ENCODE assay signal across 18 cellular contexts in genomic region chr9:94183240-94183999, GRCh38.
DNase-seq lines count a peak whose midpoint lies in the region; ATAC-seq and TF ChIP-seq lines count a peak whose summit lies in the region.
"Had no signal": no experiment of that assay in that cellular context is flagged by ENCODE, and none has a peak within 500 bp of the region (broad histone marks: within the 10 kb centered on the region; RNA-seq: fewer than 3 reads in every experiment).

No MANE protein-coding gene starts in this region.

- DNase-seq in left ventricle myocardium inferior (no peak), Right ventricle myocardium superior (no peak), naive B cell (no peak), mesendoderm (no peak)
- DNase-seq in activated naive CD8-positive, alpha-beta T cell treated with anti-CD3 and anti-CD28 coated beads for 36 hours = no peak
- no peak for DNase-seq in activated CD8-positive, alpha-beta memory T cell treated with anti-CD3 and anti-CD28 coated beads, Interleukin-2, amount 50 U/mL, for 4 hours
- DNase-seq: DMS153, kidney, MM.1S, NCI-H1436, NCI-H2171, NCI-H526 treated with DMSO at 0.1 percent for 48 hours, right cardiac atrium, T1000 had no signal

- no peaks in the 10 kb centered on the region for H3K27me3 Mint-ChIP-seq in activated naive CD8-positive, alpha-beta T cell treated with anti-CD3 and anti-CD28 coated beads for 36 hours
- no peaks in the 10 kb centered on the region for H3K27me3 Mint-ChIP-seq in naive B cell
- H3K27me3 Mint-ChIP-seq: dendritic cell treated with granulocyte-macrophage colony-stimulating factor and Interleukin-4, amounts not matched to agents 40 ng/mL and 50 ng/mL, for 4 days had no signal

- H4K5ac ChIP-seq in mesendoderm (ENCODE audit: low read length) = no peak overlapping the region

- no peak overlapping the region for H3K23ac ChIP-seq in mesendoderm (ENCODE audit: low read length)

- H3K36me3 ChIP-seq in left ventricle myocardium inferior (peaks cover 37% of the 10 kb centered on the region), mesendoderm (ENCODE audit: control insufficient read depth, insufficient read depth, low read length) (no peaks in the 10 kb centered on the region)

- peak overlapping the region; percentile 4 for H3K27ac Mint-ChIP-seq in activated naive CD8-positive, alpha-beta T cell treated with anti-CD3 and anti-CD28 coated beads for 36 hours
- H3K27ac Mint-ChIP-seq in naive B cell = peak overlapping the region in 5 of 6 donors; percentile 3 to 95 (median 61)
- H3K27ac Mint-ChIP-seq: dendritic cell treated with granulocyte-macrophage colony-stimulating factor and Interleukin-4, amounts not matched to agents 40 ng/mL and 50 ng/mL, for 4 days had no signal

- H2BK5ac ChIP-seq in mesendoderm (ENCODE audit: low read length) = no peak overlapping the region

- no peak overlapping the region for H3K4me3 Mint-ChIP-seq in activated naive CD8-positive, alpha-beta T cell treated with anti-CD3 and anti-CD28 coated beads for 36 hours
- no peak overlapping the region for H3K4me3 Mint-ChIP-seq in naive B cell
- H3K4me3 Mint-ChIP-seq: CD14-positive monocyte; dendritic cell treated with granulocyte-macrophage colony-stimulating factor and Interleukin-4, amounts not matched to agents 40 ng/mL and 50 ng/mL, for 4 days had no signal

- peaks cover 10% of the 10 kb centered on the region for H3K79me2 ChIP-seq in mesendoderm (ENCODE audit: control insufficient read depth, insufficient read depth, low read length)

- peaks cover 8% of the 10 kb centered on the region for H3K79me1 ChIP-seq in mesendoderm (ENCODE audit: low read length)

- H3K4me2 ChIP-seq in mesendoderm (ENCODE audit: low read length) = no peak overlapping the region

- no peak overlapping the region for H3K56ac ChIP-seq in mesendoderm (ENCODE audit: low read length)

- no peak overlapping the region for H3K4me3 ChIP-seq in left ventricle myocardium inferior
- H3K4me3 ChIP-seq in mesendoderm (ENCODE audit: low read length) = no peak overlapping the region
- H3K4me3 ChIP-seq: lung had no signal

- H3K4me1 Mint-ChIP-seq in activated naive CD8-positive, alpha-beta T cell treated with anti-CD3 and anti-CD28 coated beads for 36 hours = peaks cover 44% of the 10 kb centered on the region
- peaks cover 40 to 49% (median 41%) of the 10 kb centered on the region in 3 donors for H3K4me1 Mint-ChIP-seq in naive B cell

- no peak overlapping the region for H3K9ac ChIP-seq in mesendoderm (ENCODE audit: low read length)

- WGBS in mesendoderm (ENCODE audit: extremely low coverage, insufficient coverage, low lambda C conversion rate) = no CpG with 5 or more reads among the region's 5 CpGs

- no peaks in the 10 kb centered on the region for H3K9me3 ChIP-seq in left ventricle myocardium inferior (replicated peaks)

- no peak overlapping the region for H2AK5ac ChIP-seq in mesendoderm (ENCODE audit: low read length)

- H3K27me3 ChIP-seq in left ventricle myocardium inferior (ENCODE audit: low read depth) (no peaks in the 10 kb centered on the region), mesendoderm (ENCODE audit: insufficient read depth, low read length, poor library complexity) (no peaks in the 10 kb centered on the region)

- peak overlapping the region; percentile 47 for H3K27ac ChIP-seq in left ventricle myocardium inferior (replicated peaks)
- no peak overlapping the region for H3K27ac ChIP-seq in mesendoderm (ENCODE audit: low read depth, low read length)

- H3K18ac ChIP-seq in mesendoderm (ENCODE audit: low read length) = no peak overlapping the region

- H3K9me3 Mint-ChIP-seq in activated naive CD8-positive, alpha-beta T cell treated with anti-CD3 and anti-CD28 coated beads for 36 hours = peaks cover 5% of the 10 kb centered on the region
- peaks cover 0 to 3% (median 0%) of the 10 kb centered on the region in 7 donors for H3K9me3 Mint-ChIP-seq in naive B cell

- H2BK15ac ChIP-seq in mesendoderm (replicated peaks; ENCODE audit: low read depth) = no peak overlapping the region

- intact Hi-C loops in left ventricle myocardium inferior (cut with micrococcal nuclease) (no loop called here), Right ventricle myocardium superior (cut with DNase I) (no loop called here)

- peaks cover 50% of the 10 kb centered on the region for H3K36me3 Mint-ChIP-seq in activated naive CD8-positive, alpha-beta T cell treated with anti-CD3 and anti-CD28 coated beads for 36 hours
- no peaks in the 10 kb centered on the region for H3K36me3 Mint-ChIP-seq in naive B cell

- H3K4me1 ChIP-seq in left ventricle myocardium inferior = peaks cover 62% of the 10 kb centered on the region
- peaks cover 5% of the 10 kb centered on the region for H3K4me1 ChIP-seq in mesendoderm (ENCODE audit: control insufficient read depth, low read depth, low read length)

- ATAC-seq in Right ventricle myocardium superior (ENCODE audit: poor library complexity) (no peak), naive B cell (ENCODE audit: low read depth in 2 of 2) (no peak), GM21786 (IDR thresholded peaks at IDR 0.05; ENCODE audit: unreplicated experiment) (no peak)

- no peak overlapping the region for H4K8ac ChIP-seq in mesendoderm (ENCODE audit: low read depth, low read length)

- H3K4ac ChIP-seq in mesendoderm (ENCODE audit: low read depth, low read length) = no peak overlapping the region

- no peak overlapping the region for H2BK120ac ChIP-seq in mesendoderm (ENCODE audit: low read depth, low read length)

- TF ChIP-seq CTCF in left ventricle myocardium inferior (IDR thresholded peaks at IDR 0.05; ENCODE audit: borderline replicate concordance) = no peak
